ENCODE assay signal across 1 cellular context in the genomic region with DNA sequence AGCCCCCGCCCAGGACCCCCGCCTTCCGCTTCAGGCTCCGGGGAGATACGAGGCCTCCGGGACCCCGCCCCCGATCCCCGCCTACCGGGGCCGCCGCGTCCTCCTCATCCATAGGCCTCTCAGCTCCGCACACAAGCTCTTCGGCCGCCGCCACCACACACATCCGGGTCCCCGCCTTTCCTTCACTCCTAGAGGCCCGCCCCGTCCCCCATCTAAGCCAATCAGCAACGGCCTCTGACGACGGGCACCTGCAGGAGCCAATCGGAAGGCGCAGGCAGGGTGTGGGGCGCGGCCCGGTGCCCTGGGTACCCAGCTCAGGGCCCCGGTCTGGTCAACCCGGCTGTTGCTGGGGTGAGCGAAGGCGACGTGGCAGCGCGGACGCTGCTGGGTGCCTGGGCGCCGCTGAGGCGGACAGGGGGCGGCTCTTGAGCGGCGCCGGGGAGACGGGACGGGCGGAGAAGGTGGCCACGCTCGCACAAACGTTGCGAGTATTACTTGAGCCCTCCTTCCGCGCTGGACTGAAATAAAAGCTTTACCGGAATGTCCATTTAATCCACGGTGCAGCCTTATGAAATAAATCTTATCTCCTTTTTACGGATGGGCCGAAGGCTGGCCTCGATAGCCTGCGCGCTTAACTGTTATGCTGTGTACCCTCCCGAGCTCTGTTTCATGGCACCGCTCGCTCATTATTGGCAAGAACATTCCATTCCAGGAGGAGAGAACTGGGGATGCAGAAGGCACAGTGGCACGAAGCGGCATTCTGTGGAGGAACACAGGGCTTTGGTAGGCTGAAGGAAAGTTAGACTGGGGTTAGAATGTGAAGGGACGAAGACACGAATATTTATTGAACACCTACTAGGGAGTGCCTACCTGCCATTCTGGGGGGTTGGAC.
A peak's percentile ranks its signal among the peaks of the same experiment; 100 is the strongest.
TF ChIP-seq lines count a peak whose summit lies in the region.

A gene with protein sequence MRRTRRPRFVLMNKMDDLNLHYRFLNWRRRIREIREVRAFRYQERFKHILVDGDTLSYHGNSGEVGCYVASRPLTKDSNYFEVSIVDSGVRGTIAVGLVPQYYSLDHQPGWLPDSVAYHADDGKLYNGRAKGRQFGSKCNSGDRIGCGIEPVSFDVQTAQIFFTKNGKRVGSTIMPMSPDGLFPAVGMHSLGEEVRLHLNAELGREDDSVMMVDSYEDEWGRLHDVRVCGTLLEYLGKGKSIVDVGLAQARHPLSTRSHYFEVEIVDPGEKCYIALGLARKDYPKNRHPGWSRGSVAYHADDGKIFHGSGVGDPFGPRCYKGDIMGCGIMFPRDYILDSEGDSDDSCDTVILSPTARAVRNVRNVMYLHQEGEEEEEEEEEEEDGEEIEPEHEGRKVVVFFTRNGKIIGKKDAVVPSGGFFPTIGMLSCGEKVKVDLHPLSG (minus strand): TSS at position 165 of the 892 bp plus-strand sequence. CDS start 57 bp downstream, at position 108.

TF ChIP-seq in HepG2, 621 proteins besides CTCF, POLR2A, EP300 and RAD21 (continued from another document and continues in another):
- TF ChIP-seq, protein P1, sequence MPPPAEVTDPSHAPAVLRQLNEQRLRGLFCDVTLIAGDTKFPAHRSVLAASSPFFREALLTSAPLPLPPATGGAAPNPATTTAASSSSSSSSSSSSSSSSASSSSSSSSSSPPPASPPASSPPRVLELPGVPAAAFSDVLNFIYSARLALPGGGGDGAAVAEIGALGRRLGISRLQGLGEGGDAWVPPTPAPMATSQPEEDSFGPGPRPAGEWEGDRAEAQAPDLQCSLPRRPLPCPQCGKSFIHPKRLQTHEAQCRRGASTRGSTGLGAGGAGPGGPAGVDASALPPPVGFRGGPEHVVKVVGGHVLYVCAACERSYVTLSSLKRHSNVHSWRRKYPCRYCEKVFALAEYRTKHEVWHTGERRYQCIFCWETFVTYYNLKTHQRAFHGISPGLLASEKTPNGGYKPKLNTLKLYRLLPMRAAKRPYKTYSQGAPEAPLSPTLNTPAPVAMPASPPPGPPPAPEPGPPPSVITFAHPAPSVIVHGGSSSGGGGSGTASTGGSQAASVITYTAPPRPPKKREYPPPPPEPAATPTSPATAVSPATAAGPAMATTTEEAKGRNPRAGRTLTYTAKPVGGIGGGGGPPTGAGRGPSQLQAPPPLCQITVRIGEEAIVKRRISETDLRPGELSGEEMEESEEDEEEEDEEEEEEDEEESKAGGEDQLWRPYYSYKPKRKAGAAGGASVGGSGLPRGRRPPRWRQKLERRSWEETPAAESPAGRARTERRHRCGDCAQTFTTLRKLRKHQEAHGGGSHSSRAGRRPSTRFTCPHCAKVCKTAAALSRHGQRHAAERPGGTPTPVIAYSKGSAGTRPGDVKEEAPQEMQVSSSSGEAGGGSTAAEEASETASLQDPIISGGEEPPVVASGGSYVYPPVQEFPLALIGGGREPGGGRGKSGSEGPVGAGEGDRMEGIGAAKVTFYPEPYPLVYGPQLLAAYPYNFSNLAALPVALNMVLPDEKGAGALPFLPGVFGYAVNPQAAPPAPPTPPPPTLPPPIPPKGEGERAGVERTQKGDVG (CRISPR knock-in tag; IDR thresholded peaks at IDR 0.05; ENCODE audit: borderline replicate concordance), result no peak
- peak; percentile 59; the same call in 1 of the 2 replicates for TF ChIP-seq MEIS2 (CRISPR knock-in tag; IDR thresholded peaks at IDR 0.05)
- TF ChIP-seq KMT2A (CRISPR knock-in tag; IDR thresholded peaks at IDR 0.05), result peak; percentile 63; the same call in 1 of the 2 replicates
- TF ChIP-seq, protein P2, sequence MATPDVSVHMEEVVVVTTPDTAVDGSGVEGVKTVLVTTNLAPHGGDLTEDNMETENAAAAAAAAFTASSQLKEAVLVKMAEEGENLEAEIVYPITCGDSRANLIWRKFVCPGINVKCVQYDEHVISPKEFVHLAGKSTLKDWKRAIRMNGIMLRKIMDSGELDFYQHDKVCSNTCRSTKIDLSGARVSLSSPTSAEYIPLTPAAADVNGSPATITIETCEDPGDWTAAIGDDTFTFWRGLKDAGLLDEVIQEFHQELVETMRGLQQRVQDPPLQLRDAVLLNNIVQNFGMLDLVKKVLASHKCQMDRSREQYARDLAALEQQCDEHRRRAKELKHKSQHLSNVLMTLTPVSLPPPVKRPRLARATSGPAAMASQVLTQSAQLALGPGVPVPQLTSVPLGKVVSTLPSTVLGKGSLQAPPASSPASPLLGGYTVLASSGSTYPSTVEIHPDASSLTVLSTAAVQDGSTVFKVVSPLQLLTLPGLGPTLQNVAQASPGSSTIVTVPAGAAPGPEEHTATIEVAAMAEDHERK (CRISPR knock-in tag; IDR thresholded peaks at IDR 0.05; ENCODE audit: low read depth), result no peak
- TF ChIP-seq GATAD1 (CRISPR knock-in tag; IDR thresholded peaks at IDR 0.05), result peak; percentile 66
- 0 out of 2 replicates have a peak, but pooled peaks have one; percentile 19 for TF ChIP-seq MIER2 (CRISPR knock-in tag; IDR thresholded peaks at IDR 0.05)
- TF ChIP-seq MEF2D (CRISPR knock-in tag; IDR thresholded peaks at IDR 0.05), result no peak
- no peak for TF ChIP-seq ZNF850 (CRISPR knock-in tag; conservative IDR thresholded peaks at IDR 0.05)
- TF ChIP-seq, protein P3, sequence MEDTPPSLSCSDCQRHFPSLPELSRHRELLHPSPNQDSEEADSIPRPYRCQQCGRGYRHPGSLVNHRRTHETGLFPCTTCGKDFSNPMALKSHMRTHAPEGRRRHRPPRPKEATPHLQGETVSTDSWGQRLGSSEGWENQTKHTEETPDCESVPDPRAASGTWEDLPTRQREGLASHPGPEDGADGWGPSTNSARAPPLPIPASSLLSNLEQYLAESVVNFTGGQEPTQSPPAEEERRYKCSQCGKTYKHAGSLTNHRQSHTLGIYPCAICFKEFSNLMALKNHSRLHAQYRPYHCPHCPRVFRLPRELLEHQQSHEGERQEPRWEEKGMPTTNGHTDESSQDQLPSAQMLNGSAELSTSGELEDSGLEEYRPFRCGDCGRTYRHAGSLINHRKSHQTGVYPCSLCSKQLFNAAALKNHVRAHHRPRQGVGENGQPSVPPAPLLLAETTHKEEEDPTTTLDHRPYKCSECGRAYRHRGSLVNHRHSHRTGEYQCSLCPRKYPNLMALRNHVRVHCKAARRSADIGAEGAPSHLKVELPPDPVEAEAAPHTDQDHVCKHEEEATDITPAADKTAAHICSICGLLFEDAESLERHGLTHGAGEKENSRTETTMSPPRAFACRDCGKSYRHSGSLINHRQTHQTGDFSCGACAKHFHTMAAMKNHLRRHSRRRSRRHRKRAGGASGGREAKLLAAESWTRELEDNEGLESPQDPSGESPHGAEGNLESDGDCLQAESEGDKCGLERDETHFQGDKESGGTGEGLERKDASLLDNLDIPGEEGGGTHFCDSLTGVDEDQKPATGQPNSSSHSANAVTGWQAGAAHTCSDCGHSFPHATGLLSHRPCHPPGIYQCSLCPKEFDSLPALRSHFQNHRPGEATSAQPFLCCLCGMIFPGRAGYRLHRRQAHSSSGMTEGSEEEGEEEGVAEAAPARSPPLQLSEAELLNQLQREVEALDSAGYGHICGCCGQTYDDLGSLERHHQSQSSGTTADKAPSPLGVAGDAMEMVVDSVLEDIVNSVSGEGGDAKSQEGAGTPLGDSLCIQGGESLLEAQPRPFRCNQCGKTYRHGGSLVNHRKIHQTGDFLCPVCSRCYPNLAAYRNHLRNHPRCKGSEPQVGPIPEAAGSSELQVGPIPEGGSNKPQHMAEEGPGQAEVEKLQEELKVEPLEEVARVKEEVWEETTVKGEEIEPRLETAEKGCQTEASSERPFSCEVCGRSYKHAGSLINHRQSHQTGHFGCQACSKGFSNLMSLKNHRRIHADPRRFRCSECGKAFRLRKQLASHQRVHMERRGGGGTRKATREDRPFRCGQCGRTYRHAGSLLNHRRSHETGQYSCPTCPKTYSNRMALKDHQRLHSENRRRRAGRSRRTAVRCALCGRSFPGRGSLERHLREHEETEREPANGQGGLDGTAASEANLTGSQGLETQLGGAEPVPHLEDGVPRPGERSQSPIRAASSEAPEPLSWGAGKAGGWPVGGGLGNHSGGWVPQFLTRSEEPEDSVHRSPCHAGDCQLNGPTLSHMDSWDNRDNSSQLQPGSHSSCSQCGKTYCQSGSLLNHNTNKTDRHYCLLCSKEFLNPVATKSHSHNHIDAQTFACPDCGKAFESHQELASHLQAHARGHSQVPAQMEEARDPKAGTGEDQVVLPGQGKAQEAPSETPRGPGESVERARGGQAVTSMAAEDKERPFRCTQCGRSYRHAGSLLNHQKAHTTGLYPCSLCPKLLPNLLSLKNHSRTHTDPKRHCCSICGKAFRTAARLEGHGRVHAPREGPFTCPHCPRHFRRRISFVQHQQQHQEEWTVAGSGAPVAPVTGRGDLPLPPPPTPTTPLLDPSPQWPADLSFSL (CRISPR knock-in tag; IDR thresholded peaks at IDR 0.05), result 0 out of 2 replicates have a peak, but pooled peaks have one; percentile 45
- TF ChIP-seq SYNCRIP (IDR thresholded peaks at IDR 0.05; ENCODE audit: insufficient read depth, low read depth, low read length), result no peak
- TF ChIP-seq MIXL1 (CRISPR knock-in tag; IDR thresholded peaks at IDR 0.05), result 0 out of 2 replicates have a peak, but pooled peaks have one; percentile 33
- TF ChIP-seq RORA (CRISPR knock-in tag; IDR thresholded peaks at IDR 0.05), result no peak
- TF ChIP-seq ZNF432 (CRISPR knock-in tag; IDR thresholded peaks at IDR 0.05; ENCODE audit: borderline replicate concordance), result no peak
- no peak for TF ChIP-seq MATR3 (CRISPR knock-in tag; IDR thresholded peaks at IDR 0.05)
- TF ChIP-seq, protein P4, sequence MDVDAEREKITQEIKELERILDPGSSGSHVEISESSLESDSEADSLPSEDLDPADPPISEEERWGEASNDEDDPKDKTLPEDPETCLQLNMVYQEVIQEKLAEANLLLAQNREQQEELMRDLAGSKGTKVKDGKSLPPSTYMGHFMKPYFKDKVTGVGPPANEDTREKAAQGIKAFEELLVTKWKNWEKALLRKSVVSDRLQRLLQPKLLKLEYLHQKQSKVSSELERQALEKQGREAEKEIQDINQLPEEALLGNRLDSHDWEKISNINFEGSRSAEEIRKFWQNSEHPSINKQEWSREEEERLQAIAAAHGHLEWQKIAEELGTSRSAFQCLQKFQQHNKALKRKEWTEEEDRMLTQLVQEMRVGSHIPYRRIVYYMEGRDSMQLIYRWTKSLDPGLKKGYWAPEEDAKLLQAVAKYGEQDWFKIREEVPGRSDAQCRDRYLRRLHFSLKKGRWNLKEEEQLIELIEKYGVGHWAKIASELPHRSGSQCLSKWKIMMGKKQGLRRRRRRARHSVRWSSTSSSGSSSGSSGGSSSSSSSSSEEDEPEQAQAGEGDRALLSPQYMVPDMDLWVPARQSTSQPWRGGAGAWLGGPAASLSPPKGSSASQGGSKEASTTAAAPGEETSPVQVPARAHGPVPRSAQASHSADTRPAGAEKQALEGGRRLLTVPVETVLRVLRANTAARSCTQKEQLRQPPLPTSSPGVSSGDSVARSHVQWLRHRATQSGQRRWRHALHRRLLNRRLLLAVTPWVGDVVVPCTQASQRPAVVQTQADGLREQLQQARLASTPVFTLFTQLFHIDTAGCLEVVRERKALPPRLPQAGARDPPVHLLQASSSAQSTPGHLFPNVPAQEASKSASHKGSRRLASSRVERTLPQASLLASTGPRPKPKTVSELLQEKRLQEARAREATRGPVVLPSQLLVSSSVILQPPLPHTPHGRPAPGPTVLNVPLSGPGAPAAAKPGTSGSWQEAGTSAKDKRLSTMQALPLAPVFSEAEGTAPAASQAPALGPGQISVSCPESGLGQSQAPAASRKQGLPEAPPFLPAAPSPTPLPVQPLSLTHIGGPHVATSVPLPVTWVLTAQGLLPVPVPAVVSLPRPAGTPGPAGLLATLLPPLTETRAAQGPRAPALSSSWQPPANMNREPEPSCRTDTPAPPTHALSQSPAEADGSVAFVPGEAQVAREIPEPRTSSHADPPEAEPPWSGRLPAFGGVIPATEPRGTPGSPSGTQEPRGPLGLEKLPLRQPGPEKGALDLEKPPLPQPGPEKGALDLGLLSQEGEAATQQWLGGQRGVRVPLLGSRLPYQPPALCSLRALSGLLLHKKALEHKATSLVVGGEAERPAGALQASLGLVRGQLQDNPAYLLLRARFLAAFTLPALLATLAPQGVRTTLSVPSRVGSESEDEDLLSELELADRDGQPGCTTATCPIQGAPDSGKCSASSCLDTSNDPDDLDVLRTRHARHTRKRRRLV (CRISPR knock-in tag; IDR thresholded peaks at IDR 0.05), result no peak
- TF ChIP-seq GATA4 (IDR thresholded peaks at IDR 0.05; ENCODE audit: borderline replicate concordance, low read depth), result no peak
- no peak for TF ChIP-seq ZNF224 (CRISPR knock-in tag; IDR thresholded peaks at IDR 0.05)
- no peak; the same call in 1 of the 2 replicates for TF ChIP-seq ZNF234 (CRISPR knock-in tag; conservative IDR thresholded peaks at IDR 0.05)
- TF ChIP-seq, protein P5, sequence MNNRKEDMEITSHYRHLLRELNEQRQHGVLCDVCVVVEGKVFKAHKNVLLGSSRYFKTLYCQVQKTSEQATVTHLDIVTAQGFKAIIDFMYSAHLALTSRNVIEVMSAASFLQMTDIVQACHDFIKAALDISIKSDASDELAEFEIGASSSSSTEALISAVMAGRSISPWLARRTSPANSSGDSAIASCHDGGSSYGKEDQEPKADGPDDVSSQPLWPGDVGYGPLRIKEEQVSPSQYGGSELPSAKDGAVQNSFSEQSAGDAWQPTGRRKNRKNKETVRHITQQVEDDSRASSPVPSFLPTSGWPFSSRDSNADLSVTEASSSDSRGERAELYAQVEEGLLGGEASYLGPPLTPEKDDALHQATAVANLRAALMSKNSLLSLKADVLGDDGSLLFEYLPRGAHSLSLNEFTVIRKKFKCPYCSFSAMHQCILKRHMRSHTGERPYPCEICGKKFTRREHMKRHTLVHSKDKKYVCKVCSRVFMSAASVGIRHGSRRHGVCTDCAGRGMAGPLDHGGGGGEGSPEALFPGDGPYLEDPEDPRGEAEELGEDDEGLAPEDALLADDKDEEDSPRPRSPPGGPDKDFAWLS (CRISPR knock-in tag; IDR thresholded peaks at IDR 0.05; ENCODE audit: borderline replicate concordance), result no peak
- TF ChIP-seq ZFP41 (CRISPR knock-in tag; IDR thresholded peaks at IDR 0.05; ENCODE audit: borderline replicate concordance), result no peak
- TF ChIP-seq, protein P6, sequence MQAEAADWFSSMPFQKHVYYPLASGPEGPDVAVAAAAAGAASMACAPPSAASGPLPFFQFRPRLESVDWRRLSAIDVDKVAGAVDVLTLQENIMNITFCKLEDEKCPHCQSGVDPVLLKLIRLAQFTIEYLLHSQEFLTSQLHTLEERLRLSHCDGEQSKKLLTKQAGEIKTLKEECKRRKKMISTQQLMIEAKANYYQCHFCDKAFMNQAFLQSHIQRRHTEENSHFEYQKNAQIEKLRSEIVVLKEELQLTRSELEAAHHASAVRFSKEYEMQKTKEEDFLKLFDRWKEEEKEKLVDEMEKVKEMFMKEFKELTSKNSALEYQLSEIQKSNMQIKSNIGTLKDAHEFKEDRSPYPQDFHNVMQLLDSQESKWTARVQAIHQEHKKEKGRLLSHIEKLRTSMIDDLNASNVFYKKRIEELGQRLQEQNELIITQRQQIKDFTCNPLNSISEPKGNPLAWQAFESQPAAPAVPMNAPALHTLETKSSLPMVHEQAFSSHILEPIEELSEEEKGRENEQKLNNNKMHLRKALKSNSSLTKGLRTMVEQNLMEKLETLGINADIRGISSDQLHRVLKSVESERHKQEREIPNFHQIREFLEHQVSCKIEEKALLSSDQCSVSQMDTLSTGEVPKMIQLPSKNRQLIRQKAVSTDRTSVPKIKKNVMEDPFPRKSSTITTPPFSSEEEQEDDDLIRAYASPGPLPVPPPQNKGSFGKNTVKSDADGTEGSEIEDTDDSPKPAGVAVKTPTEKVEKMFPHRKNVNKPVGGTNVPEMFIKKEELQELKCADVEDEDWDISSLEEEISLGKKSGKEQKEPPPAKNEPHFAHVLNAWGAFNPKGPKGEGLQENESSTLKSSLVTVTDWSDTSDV (CRISPR knock-in tag; IDR thresholded peaks at IDR 0.05), result no peak
- no peak for TF ChIP-seq MTA3 (CRISPR knock-in tag; IDR thresholded peaks at IDR 0.05)
